2 cellular contexts compared by ENCODE assay signal in the genomic region with DNA sequence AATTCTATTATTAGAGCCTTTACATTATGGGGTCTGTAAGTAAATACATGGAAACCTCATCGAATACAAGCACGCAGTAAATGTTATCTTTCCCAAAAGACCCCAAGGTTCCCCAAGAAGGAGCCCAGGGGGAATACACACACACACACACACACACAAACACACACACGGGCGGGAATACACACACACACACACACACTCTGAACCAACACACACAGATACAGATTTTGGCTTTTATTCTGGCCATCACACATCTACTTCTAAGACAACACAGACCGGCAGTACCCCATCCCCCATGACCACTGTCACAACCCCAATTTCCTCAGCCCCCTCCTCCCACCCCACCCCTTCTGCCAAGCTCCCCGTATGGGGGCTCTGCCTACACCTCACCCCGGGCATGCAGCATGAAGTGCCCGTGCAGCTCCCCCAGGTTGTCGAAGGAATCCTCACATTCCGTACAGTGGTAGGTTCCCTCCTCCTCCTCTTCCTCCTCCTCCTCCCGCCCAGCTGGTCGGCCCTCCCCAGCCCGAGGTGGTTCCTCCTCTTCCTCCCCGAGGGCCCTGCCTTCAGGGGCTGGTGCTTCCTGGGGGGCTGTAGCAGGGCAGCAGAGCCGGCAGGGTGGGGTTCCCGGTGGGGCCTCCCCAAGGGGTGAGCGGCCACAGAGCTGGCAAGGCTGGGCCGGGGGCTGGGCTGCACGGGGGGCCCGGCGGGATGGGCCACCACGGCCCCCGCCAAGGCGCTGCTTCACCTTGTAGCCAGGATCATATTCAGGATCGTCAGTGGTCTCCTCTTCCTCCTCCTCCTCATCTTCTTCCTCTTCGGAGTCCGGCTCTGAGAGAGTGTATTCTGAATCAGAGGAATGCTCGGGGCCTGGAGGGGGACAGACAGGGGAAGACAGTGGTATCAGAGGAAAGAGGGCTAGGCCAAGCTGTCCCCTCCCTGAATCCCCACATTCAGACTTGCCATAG.
TF ChIP-seq lines count a peak whose summit lies in the region.

No MANE protein-coding gene starts in this region.

TF ChIP-seq in HEK293, 187 proteins besides CTCF, POLR2A, EP300 and RAD21 (continues in another document):
- no peak for TF ChIP-seq GFI1B (tag by site-specific recombination; IDR thresholded peaks at IDR 0.05)
- TF ChIP-seq ZNF37A (tag by site-specific recombination; IDR thresholded peaks at IDR 0.05): no peak
- TF ChIP-seq ZBTB8A (tag by site-specific recombination; IDR thresholded peaks at IDR 0.05): no peak
- TF ChIP-seq, protein P1, sequence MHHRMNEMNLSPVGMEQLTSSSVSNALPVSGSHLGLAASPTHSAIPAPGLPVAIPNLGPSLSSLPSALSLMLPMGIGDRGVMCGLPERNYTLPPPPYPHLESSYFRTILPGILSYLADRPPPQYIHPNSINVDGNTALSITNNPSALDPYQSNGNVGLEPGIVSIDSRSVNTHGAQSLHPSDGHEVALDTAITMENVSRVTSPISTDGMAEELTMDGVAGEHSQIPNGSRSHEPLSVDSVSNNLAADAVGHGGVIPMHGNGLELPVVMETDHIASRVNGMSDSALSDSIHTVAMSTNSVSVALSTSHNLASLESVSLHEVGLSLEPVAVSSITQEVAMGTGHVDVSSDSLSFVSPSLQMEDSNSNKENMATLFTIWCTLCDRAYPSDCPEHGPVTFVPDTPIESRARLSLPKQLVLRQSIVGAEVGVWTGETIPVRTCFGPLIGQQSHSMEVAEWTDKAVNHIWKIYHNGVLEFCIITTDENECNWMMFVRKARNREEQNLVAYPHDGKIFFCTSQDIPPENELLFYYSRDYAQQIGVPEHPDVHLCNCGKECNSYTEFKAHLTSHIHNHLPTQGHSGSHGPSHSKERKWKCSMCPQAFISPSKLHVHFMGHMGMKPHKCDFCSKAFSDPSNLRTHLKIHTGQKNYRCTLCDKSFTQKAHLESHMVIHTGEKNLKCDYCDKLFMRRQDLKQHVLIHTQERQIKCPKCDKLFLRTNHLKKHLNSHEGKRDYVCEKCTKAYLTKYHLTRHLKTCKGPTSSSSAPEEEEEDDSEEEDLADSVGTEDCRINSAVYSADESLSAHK (tag by site-specific recombination; IDR thresholded peaks at IDR 0.05): no peak
- no peak for TF ChIP-seq ZNF664 (tag by site-specific recombination; IDR thresholded peaks at IDR 0.05)
- peak; percentile 37; the same call in 1 of the 2 replicates for TF ChIP-seq ZIC2 (tag by site-specific recombination; IDR thresholded peaks at IDR 0.05)
- no peak for TF ChIP-seq ZNF791 (tag by site-specific recombination; IDR thresholded peaks at IDR 0.05)
- TF ChIP-seq ZNF112 (tag by site-specific recombination; IDR thresholded peaks at IDR 0.05): no peak
- TF ChIP-seq, protein P2, sequence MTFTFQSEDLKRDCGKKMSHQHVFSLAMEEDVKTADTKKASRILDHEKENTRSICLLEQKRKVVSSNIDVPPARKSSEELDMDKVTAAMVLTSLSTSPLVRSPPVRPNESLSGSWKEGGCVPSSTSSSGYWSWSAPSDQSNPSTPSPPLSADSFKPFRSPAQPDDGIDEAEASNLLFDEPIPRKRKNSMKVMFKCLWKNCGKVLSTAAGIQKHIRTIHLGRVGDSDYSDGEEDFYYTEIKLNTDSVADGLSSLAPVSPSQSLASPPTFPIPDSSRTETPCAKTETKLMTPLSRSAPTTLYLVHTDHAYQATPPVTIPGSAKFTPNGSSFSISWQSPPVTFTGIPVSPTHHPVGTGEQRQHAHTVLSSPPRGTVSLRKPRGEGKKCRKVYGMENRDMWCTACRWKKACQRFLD (tag by site-specific recombination; IDR thresholded peaks at IDR 0.05): no peak
- no peak for TF ChIP-seq ZNF501 (tag by site-specific recombination; IDR thresholded peaks at IDR 0.05)
- TF ChIP-seq ZNF629 (tag by site-specific recombination; IDR thresholded peaks at IDR 0.05): no peak
- no peak for TF ChIP-seq ZNF555 (tag by site-specific recombination; conservative IDR thresholded peaks at IDR 0.05)
- peak; percentile 25; the same call in 1 of the 2 replicates for TF ChIP-seq ZNF211 (tag by site-specific recombination; IDR thresholded peaks at IDR 0.05; ENCODE audit: low read depth)
- TF ChIP-seq ZNF549 (tag by site-specific recombination; IDR thresholded peaks at IDR 0.05): no peak
- TF ChIP-seq ZNF785 (tag by site-specific recombination; IDR thresholded peaks at IDR 0.05): no peak
- TF ChIP-seq SALL2 (tag by site-specific recombination; IDR thresholded peaks at IDR 0.05; ENCODE audit: borderline replicate concordance): no peak
- TF ChIP-seq ZFHX2 (tag by site-specific recombination; conservative IDR thresholded peaks at IDR 0.05): peak; percentile 49
- no peak for TF ChIP-seq ZBTB1 (tag by site-specific recombination; IDR thresholded peaks at IDR 0.05)
- TF ChIP-seq ZNF777 (tag by site-specific recombination; IDR thresholded peaks at IDR 0.05; ENCODE audit: borderline replicate concordance): no peak
- no peak for TF ChIP-seq ZXDB (tag by site-specific recombination; IDR thresholded peaks at IDR 0.05)
- TF ChIP-seq, protein P3, sequence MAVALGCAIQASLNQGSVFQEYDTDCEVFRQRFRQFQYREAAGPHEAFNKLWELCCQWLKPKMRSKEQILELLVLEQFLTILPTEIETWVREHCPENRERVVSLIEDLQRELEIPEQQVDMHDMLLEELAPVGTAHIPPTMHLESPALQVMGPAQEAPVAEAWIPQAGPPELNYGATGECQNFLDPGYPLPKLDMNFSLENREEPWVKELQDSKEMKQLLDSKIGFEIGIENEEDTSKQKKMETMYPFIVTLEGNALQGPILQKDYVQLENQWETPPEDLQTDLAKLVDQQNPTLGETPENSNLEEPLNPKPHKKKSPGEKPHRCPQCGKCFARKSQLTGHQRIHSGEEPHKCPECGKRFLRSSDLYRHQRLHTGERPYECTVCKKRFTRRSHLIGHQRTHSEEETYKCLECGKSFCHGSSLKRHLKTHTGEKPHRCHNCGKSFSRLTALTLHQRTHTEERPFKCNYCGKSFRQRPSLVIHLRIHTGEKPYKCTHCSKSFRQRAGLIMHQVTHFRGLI (tag by site-specific recombination; IDR thresholded peaks at IDR 0.05): no peak
- TF ChIP-seq ZNF701 (tag by site-specific recombination; IDR thresholded peaks at IDR 0.05): no peak
- no peak for TF ChIP-seq ZNF623 (tag by site-specific recombination; IDR thresholded peaks at IDR 0.05)
- TF ChIP-seq ZNF311 (tag by site-specific recombination; IDR thresholded peaks at IDR 0.05; ENCODE audit: borderline replicate concordance): no peak
- TF ChIP-seq, protein P4, sequence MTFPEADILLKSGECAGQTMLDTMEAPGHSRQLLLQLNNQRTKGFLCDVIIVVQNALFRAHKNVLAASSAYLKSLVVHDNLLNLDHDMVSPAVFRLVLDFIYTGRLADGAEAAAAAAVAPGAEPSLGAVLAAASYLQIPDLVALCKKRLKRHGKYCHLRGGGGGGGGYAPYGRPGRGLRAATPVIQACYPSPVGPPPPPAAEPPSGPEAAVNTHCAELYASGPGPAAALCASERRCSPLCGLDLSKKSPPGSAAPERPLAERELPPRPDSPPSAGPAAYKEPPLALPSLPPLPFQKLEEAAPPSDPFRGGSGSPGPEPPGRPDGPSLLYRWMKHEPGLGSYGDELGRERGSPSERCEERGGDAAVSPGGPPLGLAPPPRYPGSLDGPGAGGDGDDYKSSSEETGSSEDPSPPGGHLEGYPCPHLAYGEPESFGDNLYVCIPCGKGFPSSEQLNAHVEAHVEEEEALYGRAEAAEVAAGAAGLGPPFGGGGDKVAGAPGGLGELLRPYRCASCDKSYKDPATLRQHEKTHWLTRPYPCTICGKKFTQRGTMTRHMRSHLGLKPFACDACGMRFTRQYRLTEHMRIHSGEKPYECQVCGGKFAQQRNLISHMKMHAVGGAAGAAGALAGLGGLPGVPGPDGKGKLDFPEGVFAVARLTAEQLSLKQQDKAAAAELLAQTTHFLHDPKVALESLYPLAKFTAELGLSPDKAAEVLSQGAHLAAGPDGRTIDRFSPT (tag by site-specific recombination; IDR thresholded peaks at IDR 0.05): no peak
- TF ChIP-seq BCL11B (tag by site-specific recombination; IDR thresholded peaks at IDR 0.05; ENCODE audit: low read depth): no peak
- no peak for TF ChIP-seq SCRT1 (tag by site-specific recombination; IDR thresholded peaks at IDR 0.05; ENCODE audit: borderline replicate concordance)

TF ChIP-seq in SK-N-SH, 30 proteins besides CTCF, POLR2A, EP300 and RAD21:
- TF ChIP-seq POLR2AphosphoS5 (IDR thresholded peaks at IDR 0.05; ENCODE audit: low read depth, low read length): no peak
- TF ChIP-seq TEAD4 (IDR thresholded peaks at IDR 0.05; ENCODE audit: borderline replicate concordance, insufficient read depth): no peak
